Comparison of ENCODE assay signal across 19 cellular contexts in the genomic region with DNA sequence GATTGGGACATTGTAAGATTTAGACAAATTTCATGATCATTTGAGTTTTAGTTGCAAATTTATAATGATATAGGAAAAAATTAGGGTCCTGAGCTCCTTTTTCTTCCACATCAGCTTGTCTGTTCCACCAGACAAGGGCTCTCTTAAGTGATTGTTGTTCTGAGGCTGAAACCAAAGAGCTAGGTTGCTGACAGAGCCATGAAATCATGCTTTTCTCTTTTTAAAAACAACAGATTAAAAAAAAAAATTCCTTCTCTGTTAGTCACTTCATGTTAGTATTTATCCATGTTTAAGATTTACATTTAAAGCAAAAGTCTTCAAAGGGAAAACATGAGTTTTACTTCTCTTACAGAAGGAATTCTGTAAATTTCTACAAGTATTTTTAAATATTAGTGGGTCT. TPM values are rescaled to one million over a fixed set of nuclear protein-coding genes. Genes with fewer than 3 reads are reported as not detected.
DNase-seq lines count a peak whose midpoint lies in the region; ATAC-seq and TF ChIP-seq lines count a peak whose summit lies in the region.
"Had no signal": no experiment of that assay in that cellular context is flagged by ENCODE, and none has a peak within 500 bp of the region (broad histone marks: within the 10 kb centered on the region; RNA-seq: fewer than 3 reads in every experiment).

No MANE protein-coding gene starts in this region.

- DNase-seq in AG04450 (ENCODE audit: low read depth, low spot score) (peak; percentile 16), HT1080 (ENCODE audit: low read depth) (peak; percentile 26), iris pigment epithelial cell (ENCODE audit: low read depth) (peak; percentile 82), nephron progenitor cell (no peak), NOMO-1 treated with DMSO at 0.1 percent for 48 hours (lab: John Stamatoyannopoulos, UW; ENCODE audit: unreplicated experiment) (no peak), ovary (no peak)
- DNase-seq in central memory CD8-positive, alpha-beta T cell (ENCODE audit: low spot score in 2 of 2), result no peak
- no peak for DNase-seq in effector memory CD4-positive, alpha-beta T cell
- DNase-seq: activated CD8-positive, alpha-beta T cell treated with anti-CD3 and anti-CD28 coated beads for 36 hours; activated T-cell treated with anti-CD3 and anti-CD28 coated beads, Interleukin-2, amount 50 U/mL, for 48 hours; caudate nucleus; naive thymus-derived CD4-positive, alpha-beta T cell; NCI-H146; NCI-H82; stomach; upper lobe of right lung had no signal

- peak overlapping the region; percentile 33 for H3K4me3 Mint-ChIP-seq in central memory CD8-positive, alpha-beta T cell
- H3K4me3 Mint-ChIP-seq in nephron progenitor cell, result no peak overlapping the region
- H3K4me3 Mint-ChIP-seq: activated CD8-positive, alpha-beta T cell treated with anti-CD3 and anti-CD28 coated beads for 36 hours; activated naive CD8-positive, alpha-beta T cell; naive thymus-derived CD4-positive, alpha-beta T cell had no signal

- no peak for TF ChIP-seq EP300 in ovary (IDR thresholded peaks at IDR 0.05)

- intact Hi-C loops in ovary (cut with DNase I), result no loop called here

- peaks cover 25% of the 10 kb centered on the region for H3K36me3 Mint-ChIP-seq in central memory CD8-positive, alpha-beta T cell (ENCODE audit: insufficient read depth)
- H3K36me3 Mint-ChIP-seq in nephron progenitor cell (ENCODE audit: low read depth), result peaks cover 65% of the 10 kb centered on the region

- no peak for ATAC-seq in central memory CD8-positive, alpha-beta T cell (replicated peaks; ENCODE audit: extremely low read depth, poor library complexity, severe bottlenecking)
- ATAC-seq: activated CD8-positive, alpha-beta T cell treated with anti-CD3 and anti-CD28 coated beads for 36 hours; naive thymus-derived CD4-positive, alpha-beta T cell; upper lobe of right lung had no signal

- no peaks in the 10 kb centered on the region for H3K27me3 ChIP-seq in AG04450 (ENCODE audit: control insufficient read depth, insufficient read depth, low read length)
- no peaks in the 10 kb centered on the region for H3K27me3 ChIP-seq in effector memory CD4-positive, alpha-beta T cell (replicated peaks; ENCODE audit: control insufficient read depth, insufficient read depth, low read length, poor library complexity, severe bottlenecking)
- H3K27me3 ChIP-seq in ovary, result no peaks in the 10 kb centered on the region
- H3K27me3 ChIP-seq: stomach, upper lobe of right lung had no signal

- H3K9me3 Mint-ChIP-seq in central memory CD8-positive, alpha-beta T cell, result no peaks in the 10 kb centered on the region
- H3K9me3 Mint-ChIP-seq in nephron progenitor cell, result peaks cover 9% of the 10 kb centered on the region
- H3K9me3 Mint-ChIP-seq: activated CD8-positive, alpha-beta T cell treated with anti-CD3 and anti-CD28 coated beads for 36 hours had no signal

- POLR2A ChIA-PET in AG04450 (lab: Yijun Ruan, JAX), result interaction anchor here (0.8 to 1.2 kb wide), 2 partner anchors 56 to 57 kb away, joined by 3 read pairs; a partner anchor contains a TSS

- TF ChIP-seq CTCF in AG04450 (IDR thresholded peaks at IDR 0.05; ENCODE audit: low read depth, low read length), result no peak
- no peak for TF ChIP-seq CTCF in nephron progenitor cell (IDR thresholded peaks at IDR 0.05)
- no peak for TF ChIP-seq CTCF in ovary (IDR thresholded peaks at IDR 0.05)

- peaks cover 20% of the 10 kb centered on the region for H3K4me1 Mint-ChIP-seq in central memory CD8-positive, alpha-beta T cell
- no peaks in the 10 kb centered on the region for H3K4me1 Mint-ChIP-seq in nephron progenitor cell

- TF ChIP-seq POLR2A in ovary (IDR thresholded peaks at IDR 0.05), result no peak

- H3K27ac ChIP-seq in AG04450 (ENCODE audit: low read depth, low read length), result no peak overlapping the region
- H3K27ac ChIP-seq in effector memory CD4-positive, alpha-beta T cell (ENCODE audit: insufficient read depth, low read length, poor library complexity, severe bottlenecking), result no peak overlapping the region
- H3K27ac ChIP-seq in ovary, result no peak overlapping the region
- H3K27ac ChIP-seq: prostate gland, stomach, upper lobe of right lung had no signal

- no peaks in the 10 kb centered on the region for H3K4me1 ChIP-seq in effector memory CD4-positive, alpha-beta T cell (ENCODE audit: control insufficient read depth, insufficient read depth, low read length, poor library complexity, severe bottlenecking)
- H3K4me1 ChIP-seq in ovary (ENCODE audit: insufficient read depth), result no peaks in the 10 kb centered on the region
- H3K4me1 ChIP-seq: prostate gland, stomach, upper lobe of right lung had no signal

- H3K36me3 ChIP-seq in effector memory CD4-positive, alpha-beta T cell (ENCODE audit: control insufficient read depth, insufficient read depth, low read length), result peaks cover 48% of the 10 kb centered on the region
- no peaks in the 10 kb centered on the region for H3K36me3 ChIP-seq in ovary
- H3K36me3 ChIP-seq: prostate gland had no signal

- H3K27ac Mint-ChIP-seq in central memory CD8-positive, alpha-beta T cell (ENCODE audit: low read depth), result peak overlapping the region; percentile 87
- no peak overlapping the region for H3K27ac Mint-ChIP-seq in nephron progenitor cell
- H3K27ac Mint-ChIP-seq: activated CD8-positive, alpha-beta T cell treated with anti-CD3 and anti-CD28 coated beads for 36 hours; activated naive CD8-positive, alpha-beta T cell had no signal

- H3K9me3 ChIP-seq in AG04450 (ENCODE audit: control insufficient read depth, insufficient read depth, low read length), result no peaks in the 10 kb centered on the region
- no peaks in the 10 kb centered on the region for H3K9me3 ChIP-seq in effector memory CD4-positive, alpha-beta T cell (ENCODE audit: control insufficient read depth, low read length)
- H3K9me3 ChIP-seq in ovary, result no peaks in the 10 kb centered on the region
- H3K9me3 ChIP-seq: prostate gland, upper lobe of right lung had no signal

- H3K4me3 ChIP-seq in AG04450 (ENCODE audit: low read depth, low read length) (no peak overlapping the region), ovary (no peak overlapping the region)
- H3K4me3 ChIP-seq in effector memory CD4-positive, alpha-beta T cell (ENCODE audit: insufficient read depth, low read depth, low read length, poor library complexity, severe bottlenecking), result no peak overlapping the region
- H3K4me3 ChIP-seq: lung, prostate gland, stomach, upper lobe of right lung had no signal

- no peaks in the 10 kb centered on the region for H3K27me3 Mint-ChIP-seq in central memory CD8-positive, alpha-beta T cell
- H3K27me3 Mint-ChIP-seq in nephron progenitor cell (ENCODE audit: low read depth, poor library complexity), result peaks cover under 1% of the 10 kb centered on the region
- H3K27me3 Mint-ChIP-seq: activated CD8-positive, alpha-beta T cell treated with anti-CD3 and anti-CD28 coated beads for 36 hours; activated naive CD8-positive, alpha-beta T cell; naive thymus-derived CD4-positive, alpha-beta T cell had no signal

- CTCF ChIA-PET in AG04450 (lab: Charles Lee), result interaction anchor here (0.7 to 1.0 kb wide), 2 partner anchors 56 to 57 kb away, joined by 3 to 4 read pairs; a partner anchor contains a TSS

RNA-seq across cellular contexts. Expression of a gene that starts 56.8 kb away (rescaled TPM):
- polyA plus RNA-seq in AG04450 (2011; rRNA removed), result 77.1 and 103 TPM in 2 replicates
- polyA minus RNA-seq in AG04450 (2011; rRNA and poly(A)+ RNA removed), result 67.2 and 102 TPM in 2 replicates
- total RNA-seq in HT1080 (2014; rRNA removed; shearing (Covaris generic)), result 56.9 and 84.4 TPM in 2 replicates
- 84.1 and 99.0 TPM in 2 replicates for polyA plus RNA-seq in HT1080 (2015; cell fraction: cytosol; rRNA removed)
- 152 and 203 TPM in 2 replicates for polyA plus RNA-seq in HT1080 (2015; cell fraction: nucleus; rRNA removed)
- 10 to 100 TPM; 37.6 to 63.9 (median 53.0) TPM for total RNA-seq in ovary
- 10 to 100 TPM; 27.3 to 88.4 TPM for polyA plus RNA-seq in ovary

Comparison
In these comparisons a context has a peak if more than half of its experiments do, and no peak if none do; other contexts are left out.
1. DNase-seq: peak in AG04450 (single experiment), HT1080 (single experiment) and iris pigment epithelial cell (single experiment); none in central memory CD8-positive, alpha-beta T cell (0 of 2), effector memory CD4-positive, alpha-beta T cell (0 of 3), nephron progenitor cell (single experiment), NOMO-1 treated with DMSO at 0.1 percent for 48 hours (single experiment) and ovary (0 of 5).